Comparison of ENCODE assay signal across 1 cellular context in genomic region chr4:39365931-39366771, GRCh38.
A peak's percentile ranks its signal among the peaks of the same experiment; 100 is the strongest.
TF ChIP-seq lines count a peak whose summit lies in the region.

Gene RFC1, minus strand, starts transcription at chr4:39366362. Its CDS starts 121 bp downstream, at chr4:39366241.

TF ChIP-seq in HCT116, 20 proteins besides CTCF, POLR2A, EP300 and RAD21 (continued from another document):
- TF ChIP-seq POLR2AphosphoS5 (IDR thresholded peaks at IDR 0.05; ENCODE audit: low read depth, low read length): peak; percentile 86
- peak; percentile 59; the same call in 1 of the 2 replicates for TF ChIP-seq SP1 (IDR thresholded peaks at IDR 0.05; ENCODE audit: low read depth)
- TF ChIP-seq ATF3 (IDR thresholded peaks at IDR 0.05): no peak
- TF ChIP-seq YY1 (IDR thresholded peaks at IDR 0.05; ENCODE audit: extremely low read depth, insufficient replicate concordance, low read depth, low read length): peak; percentile 34
- no peak for TF ChIP-seq CEBPB (IDR thresholded peaks at IDR 0.05; ENCODE audit: low read depth)
- peak; percentile 100 for TF ChIP-seq MAX (IDR thresholded peaks at IDR 0.05)
- TF ChIP-seq SIN3A (IDR thresholded peaks at IDR 0.05; ENCODE audit: low read depth): peak; percentile 84
- TF ChIP-seq ZBTB33 (IDR thresholded peaks at IDR 0.05; ENCODE audit: extremely low read depth, insufficient replicate concordance, low read length): peak; percentile 74
